8 cellular contexts compared by ENCODE assay signal in genomic region chr1:39573736-39574624, GRCh38. TPM values are rescaled to one million over a fixed set of nuclear protein-coding genes. Genes with fewer than 3 reads are reported as not detected.
DNase-seq lines count a peak whose midpoint lies in the region; ATAC-seq and TF ChIP-seq lines count a peak whose summit lies in the region.

No MANE protein-coding gene starts in this region.

- H3K27me3 Mint-ChIP-seq in T-helper 2 cell treated with Interferon-gamma antibody and Interleukin-4, amounts not matched to agents 5 μg/mL and 100 μg/mL, for 36 hours (ENCODE audit: low read depth), result no peaks in the 10 kb centered on the region
- no peaks in the 10 kb centered on the region for H3K27me3 Mint-ChIP-seq in WTC11 (ENCODE audit: low read depth)

- peaks cover 16% of the 10 kb centered on the region for H3K27me3 ChIP-seq in cardiac muscle cell

- ATAC-seq in WTC11 (no peak), sciatic nerve (peak; percentile 11), HG03571 (IDR thresholded peaks at IDR 0.05; ENCODE audit: unreplicated experiment) (no peak), HG03565 (IDR thresholded peaks at IDR 0.05; ENCODE audit: unreplicated experiment) (no peak)

- CTCF ChIA-PET in WTC11 (lab: Charles Lee), result interaction anchor here (1.0 to 2.1 kb wide), 7 partner anchors 9 to 163 kb away, joined by 3 to 9 read pairs (median 4); no protein-coding TSS in a partner anchor

- intact Hi-C loops in sciatic nerve (cut with DNase I), result no loop called here

- H3K4me3 Mint-ChIP-seq in T-helper 2 cell treated with Interferon-gamma antibody and Interleukin-4, amounts not matched to agents 5 μg/mL and 100 μg/mL, for 36 hours, result peak overlapping the region; percentile 93
- H3K4me3 Mint-ChIP-seq in WTC11, result peak overlapping the region; percentile 85

- H3K36me3 Mint-ChIP-seq in T-helper 2 cell treated with Interferon-gamma antibody and Interleukin-4, amounts not matched to agents 5 μg/mL and 100 μg/mL, for 36 hours (ENCODE audit: low read depth), result peaks cover 57% of the 10 kb centered on the region
- H3K36me3 Mint-ChIP-seq in WTC11, result peaks cover 63% of the 10 kb centered on the region

- H3K27ac ChIP-seq in cardiac muscle cell, result no peak overlapping the region

- H3K4me1 ChIP-seq in cardiac muscle cell (ENCODE audit: low read depth), result peaks cover 21% of the 10 kb centered on the region

- H3K27ac Mint-ChIP-seq in T-helper 2 cell treated with Interferon-gamma antibody and Interleukin-4, amounts not matched to agents 5 μg/mL and 100 μg/mL, for 36 hours, result peak overlapping the region; percentile 43
- peak overlapping the region; percentile 66; the same call in 1 of the 2 replicates for H3K27ac Mint-ChIP-seq in WTC11

- TF ChIP-seq CTCF in WTC11 (IDR thresholded peaks at IDR 0.05) (no peak), cardiac muscle cell (IDR thresholded peaks at IDR 0.05; ENCODE audit: low read depth, low read length) (no peak)

- H3K9me3 Mint-ChIP-seq in T-helper 2 cell treated with Interferon-gamma antibody and Interleukin-4, amounts not matched to agents 5 μg/mL and 100 μg/mL, for 36 hours, result no peaks in the 10 kb centered on the region
- no peaks in the 10 kb centered on the region for H3K9me3 Mint-ChIP-seq in WTC11

- peaks cover 26% of the 10 kb centered on the region for H3K36me3 ChIP-seq in cardiac muscle cell

- POLR2A ChIA-PET in WTC11 (lab: Charles Lee), result interaction anchor here (0.6 to 0.8 kb wide), 2 partner anchors 17 to 35 kb away, joined by 3 to 7 read pairs; no protein-coding TSS in a partner anchor

- peak overlapping the region; percentile 85 for H3K4me3 ChIP-seq in cardiac muscle cell

- no peak for DNase-seq in T-helper 2 cell treated with Interferon-gamma antibody and Interleukin-4, amounts not matched to agents 5 μg/mL and 100 μg/mL, for 36 hours (ENCODE audit: low spot score)
- DNase-seq in T-helper 2 cell, result no peak
- no peak for DNase-seq in WTC11 (ENCODE audit: low spot score)
- peak; percentile 60 to 87 for DNase-seq in cardiac muscle cell (ENCODE audit: low read depth in 1 of 2, low spot score in 1 of 2)
- DNase-seq in sciatic nerve (ENCODE audit: low spot score), result no peak
- DNase-seq in SKM-1 treated with dmso at 0.1 percent for 144 hours (lab: John Stamatoyannopoulos, UW; ENCODE audit: unreplicated experiment), result no peak

- peaks cover 36% of the 10 kb centered on the region for H3K4me1 Mint-ChIP-seq in T-helper 2 cell treated with Interferon-gamma antibody and Interleukin-4, amounts not matched to agents 5 μg/mL and 100 μg/mL, for 36 hours (ENCODE audit: low read depth)
- peaks cover 27% of the 10 kb centered on the region for H3K4me1 Mint-ChIP-seq in WTC11

- H3K9me3 ChIP-seq in cardiac muscle cell (ENCODE audit: low read depth), result no peaks in the 10 kb centered on the region

TF ChIP-seq in WTC11, 78 proteins besides CTCF, POLR2A, EP300 and RAD21:
- TF ChIP-seq NFE2L1 (CRISPR knock-in tag; IDR thresholded peaks at IDR 0.05) (no peak), CBFB (CRISPR knock-in tag; IDR thresholded peaks at IDR 0.05; ENCODE audit: low read depth) (no peak), ATF2 (CRISPR knock-in tag; IDR thresholded peaks at IDR 0.05; ENCODE audit: borderline replicate concordance, low read depth) (no peak), ZNF232 (CRISPR knock-in tag; IDR thresholded peaks at IDR 0.05) (no peak), HMGA2 (CRISPR knock-in tag; IDR thresholded peaks at IDR 0.05) (no peak), ZNF219 (CRISPR knock-in tag; IDR thresholded peaks at IDR 0.05; ENCODE audit: borderline replicate concordance) (no peak), ETV6 (CRISPR knock-in tag; IDR thresholded peaks at IDR 0.05) (no peak)
TF ChIP-seq in WTC11: peak in this region for 0.

RNA-seq across cellular contexts. Expression of gene PABPC4, which starts 2.6 kb away (rescaled TPM):
- total RNA-seq in WTC11 (2021) (269 to 293 TPM (median 271 TPM) in 3 replicates), cardiac muscle cell (63.1 and 88.0 TPM in 2 replicates), sciatic nerve (168 TPM)
- polyA plus RNA-seq in cardiac muscle cell, result 27.5 and 33.6 TPM in 2 replicates

Comparison
In these comparisons a context has a peak if more than half of its experiments do, and no peak if none do; other contexts are left out.
1. DNase-seq: peak in cardiac muscle cell (2 of 2); none in T-helper 2 cell treated with Interferon-gamma antibody and Interleukin-4, amounts not matched to agents 5 μg/mL and 100 μg/mL, for 36 hours (single experiment), T-helper 2 cell (0 of 5), WTC11 (single experiment), sciatic nerve (single experiment) and SKM-1 treated with dmso at 0.1 percent for 144 hours (single experiment).